In the genomic region with DNA sequence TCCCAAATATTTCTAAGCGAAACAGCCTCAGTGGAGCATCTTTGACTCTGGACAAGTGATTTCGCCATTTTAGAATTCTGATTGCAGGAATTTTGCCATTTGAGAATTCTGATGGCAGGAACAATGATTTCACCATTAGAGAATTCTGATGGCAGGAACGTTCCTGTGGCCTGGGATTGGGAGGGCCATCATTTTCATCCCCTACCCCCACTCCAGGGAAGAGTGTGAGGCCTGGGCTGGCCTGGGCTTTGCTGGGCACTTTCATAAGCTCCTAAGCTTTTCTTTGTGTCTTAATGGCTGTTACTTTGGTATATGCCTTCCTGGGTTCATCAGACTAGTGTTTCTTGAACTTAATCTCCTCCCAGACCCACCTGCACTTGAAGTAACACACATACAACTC, we compare ENCODE assay signal across 25 cellular contexts.
"Had no signal": no experiment of that assay in that cellular context is flagged by ENCODE, and none has a peak within 500 bp of the region (broad histone marks: within the 10 kb centered on the region; RNA-seq: fewer than 3 reads in every experiment).

No MANE protein-coding gene starts in this region.

- H3K27me3 ChIP-seq: ascending aorta, gastrocnemius medialis, heart right ventricle, right lobe of liver, testis, upper lobe of right lung had no signal

- FAIRE-seq: bronchial epithelial cell, endometrium had no signal

- H3K36me3 ChIP-seq: ascending aorta, gastrocnemius medialis, right lobe of liver, upper lobe of right lung had no signal

- H3K4me1 ChIP-seq: right lobe of liver had no signal

- H3K4me3 ChIP-seq: ascending aorta, gastrocnemius medialis, heart right ventricle, mucosa of descending colon, right lobe of liver, testis, upper lobe of right lung had no signal

- H3K9me3 ChIP-seq: ascending aorta, gastrocnemius medialis, heart right ventricle, mucosa of descending colon, right lobe of liver, testis, upper lobe of right lung had no signal

- H3K27ac ChIP-seq: gastrocnemius medialis, heart right ventricle, parathyroid adenoma, right lobe of liver, testis, upper lobe of right lung, VCaP had no signal

- ATAC-seq: activated T-cell treated with anti-CD3 and anti-CD28 coated beads, Interleukin-2, amount 50 U/mL, for 72 hours; gastrocnemius medialis; heart right ventricle; left ventricle myocardium superior; mucosa of descending colon; naive thymus-derived CD4-positive, alpha-beta T cell; right lobe of liver; stimulated activated memory B cell treated with anti-CD40 and anti-IgM and Interleukin-4, amounts not matched to agents 10 μg/mL and 1 μg/mL and 100 μg/mL, for 72 hours; upper lobe of right lung had no signal

- H3K9ac ChIP-seq: parathyroid adenoma had no signal

- DNase-seq: activated CD4-positive, CD25-positive, alpha-beta regulatory T cell treated with anti-CD3 and anti-CD28 coated beads, Interleukin-2, amount 50 U/mL, for 72 hours; activated CD8-positive, alpha-beta memory T cell treated with anti-CD3 and anti-CD28 coated beads for 24 hours; activated CD8-positive, alpha-beta memory T cell treated with anti-CD3 and anti-CD28 coated beads, Interleukin-2, amount 50 U/mL, for 48 hours; activated effector memory CD4-positive, alpha-beta T cell treated with anti-CD3 and anti-CD28 coated beads, Interleukin-2, amount 50 U/mL, for 16 hours; activated T-cell treated with anti-CD3 and anti-CD28 coated beads, Interleukin-2, amount 50 U/mL, for 72 hours; cerebellar nuclear complex; cortex of kidney; erythroblast; gastrocnemius medialis; heart right ventricle; kidney glomerular epithelial cell; left ventricle myocardium superior; mucosa of descending colon; naive thymus-derived CD4-positive, alpha-beta T cell; stimulated activated CD4-positive, alpha-beta T cell treated with anti-CD3 and anti-CD28 coated beads, Interleukin-4, amount 100 ng/mL, for 24 hours; T-helper 2 cell; testis; upper lobe of right lung had no signal

- H2AFZ ChIP-seq: parathyroid adenoma had no signal
